ENCODE assay signal across 20 cellular contexts in genomic region chr17:75001915-75002843, GRCh38. TPM values are rescaled to one million over a fixed set of nuclear protein-coding genes. Genes with fewer than 3 reads are reported as not detected.
"Had no signal": no experiment of that assay in that cellular context is flagged by ENCODE, and none has a peak within 500 bp of the region (broad histone marks: within the 10 kb centered on the region; RNA-seq: fewer than 3 reads in every experiment).

No MANE protein-coding gene starts in this region.

- H3K4me3 ChIP-seq: breast epithelium, esophagus squamous epithelium, heart right ventricle, left ventricle myocardium inferior, sigmoid colon, tibial artery had no signal

- H3K4me1 Mint-ChIP-seq: activated B cell treated with CpG ODN at 0.5 μM for 24 hours; stimulated activated effector memory CD8-positive, alpha-beta T cell treated with anti-CD3 and anti-CD28 coated beads, Interleukin-12 subunit alpha, Interleukin-12 subunit beta, amount 100 ng/mL, for 72 hours had no signal

- H3K4me3 Mint-ChIP-seq: activated B cell treated with CpG ODN at 0.5 μM for 24 hours; activated CD4-positive, alpha-beta memory T cell treated with anti-CD3 and anti-CD28 coated beads for 36 hours; activated naive CD4-positive, alpha-beta T cell treated with anti-CD3 and anti-CD28 coated beads for 36 hours; stimulated activated effector memory CD8-positive, alpha-beta T cell treated with anti-CD3 and anti-CD28 coated beads, Interleukin-12 subunit alpha, Interleukin-12 subunit beta, amount 100 ng/mL, for 72 hours had no signal

- H3K27me3 ChIP-seq: breast epithelium, esophagus squamous epithelium, heart right ventricle, sigmoid colon, tibial artery had no signal

- H3K36me3 Mint-ChIP-seq: activated CD4-positive, alpha-beta memory T cell treated with anti-CD3 and anti-CD28 coated beads for 36 hours; stimulated activated effector memory CD8-positive, alpha-beta T cell treated with anti-CD3 and anti-CD28 coated beads, Interleukin-12 subunit alpha, Interleukin-12 subunit beta, amount 100 ng/mL, for 72 hours had no signal

- H3K27ac ChIP-seq: breast epithelium, esophagus squamous epithelium, heart right ventricle, left ventricle myocardium inferior, sigmoid colon, tibial artery had no signal

- DNase-seq: activated B cell treated with CpG ODN at 0.5 μM for 24 hours; activated CD4-positive, alpha-beta memory T cell treated with anti-CD3 and anti-CD28 coated beads for 36 hours; activated CD4-positive, alpha-beta T cell treated with anti-CD3 and anti-CD28 coated beads for 4 hours; activated naive CD4-positive, alpha-beta T cell treated with anti-CD3 and anti-CD28 coated beads for 36 hours; activated T-cell treated with anti-CD3 and anti-CD28 coated beads, Interleukin-2, amount 50 U/mL, for 1 hour; aorta; cortex of kidney; effector CD4-positive, alpha-beta T cell; esophagus squamous epithelium; heart right ventricle; kidney glomerular epithelial cell; left ventricle myocardium inferior; mammary epithelial cell; midbrain; occipital lobe; sigmoid colon; stimulated activated CD4-positive, alpha-beta T cell treated with anti-CD3 and anti-CD28 coated beads, Interleukin-4, amount 100 ng/mL, for 24 hours; tibial artery had no signal

- H3K4me1 ChIP-seq: breast epithelium, esophagus squamous epithelium, sigmoid colon, tibial artery had no signal

- H3K36me3 ChIP-seq: breast epithelium had no signal

- H3K9me3 ChIP-seq: breast epithelium, esophagus squamous epithelium, heart right ventricle, left ventricle myocardium inferior, sigmoid colon, tibial artery had no signal

- H3K27me3 Mint-ChIP-seq: activated CD4-positive, alpha-beta memory T cell treated with anti-CD3 and anti-CD28 coated beads for 36 hours had no signal

- ATAC-seq: stimulated activated effector memory CD8-positive, alpha-beta T cell treated with anti-CD3 and anti-CD28 coated beads, Interleukin-12 subunit alpha, Interleukin-12 subunit beta, amount 100 ng/mL, for 72 hours had no signal

- H3K27ac Mint-ChIP-seq: activated B cell treated with CpG ODN at 0.5 μM for 24 hours; activated CD4-positive, alpha-beta memory T cell treated with anti-CD3 and anti-CD28 coated beads for 36 hours; activated naive CD4-positive, alpha-beta T cell treated with anti-CD3 and anti-CD28 coated beads for 36 hours; stimulated activated effector memory CD8-positive, alpha-beta T cell treated with anti-CD3 and anti-CD28 coated beads, Interleukin-12 subunit alpha, Interleukin-12 subunit beta, amount 100 ng/mL, for 72 hours had no signal

- H3K9me3 Mint-ChIP-seq: activated B cell treated with CpG ODN at 0.5 μM for 24 hours; activated CD4-positive, alpha-beta memory T cell treated with anti-CD3 and anti-CD28 coated beads for 36 hours; activated naive CD4-positive, alpha-beta T cell treated with anti-CD3 and anti-CD28 coated beads for 36 hours; stimulated activated effector memory CD8-positive, alpha-beta T cell treated with anti-CD3 and anti-CD28 coated beads, Interleukin-12 subunit alpha, Interleukin-12 subunit beta, amount 100 ng/mL, for 72 hours had no signal

RNA-seq across cellular contexts. Expression of gene CDR2L, which starts 14.7 kb away (rescaled TPM):
- total RNA-seq: activated B cell treated with CpG ODN at 0.5 μM for 24 hours had no signal
